Comparison of ENCODE assay signal across 8 cellular contexts in the genomic region with DNA sequence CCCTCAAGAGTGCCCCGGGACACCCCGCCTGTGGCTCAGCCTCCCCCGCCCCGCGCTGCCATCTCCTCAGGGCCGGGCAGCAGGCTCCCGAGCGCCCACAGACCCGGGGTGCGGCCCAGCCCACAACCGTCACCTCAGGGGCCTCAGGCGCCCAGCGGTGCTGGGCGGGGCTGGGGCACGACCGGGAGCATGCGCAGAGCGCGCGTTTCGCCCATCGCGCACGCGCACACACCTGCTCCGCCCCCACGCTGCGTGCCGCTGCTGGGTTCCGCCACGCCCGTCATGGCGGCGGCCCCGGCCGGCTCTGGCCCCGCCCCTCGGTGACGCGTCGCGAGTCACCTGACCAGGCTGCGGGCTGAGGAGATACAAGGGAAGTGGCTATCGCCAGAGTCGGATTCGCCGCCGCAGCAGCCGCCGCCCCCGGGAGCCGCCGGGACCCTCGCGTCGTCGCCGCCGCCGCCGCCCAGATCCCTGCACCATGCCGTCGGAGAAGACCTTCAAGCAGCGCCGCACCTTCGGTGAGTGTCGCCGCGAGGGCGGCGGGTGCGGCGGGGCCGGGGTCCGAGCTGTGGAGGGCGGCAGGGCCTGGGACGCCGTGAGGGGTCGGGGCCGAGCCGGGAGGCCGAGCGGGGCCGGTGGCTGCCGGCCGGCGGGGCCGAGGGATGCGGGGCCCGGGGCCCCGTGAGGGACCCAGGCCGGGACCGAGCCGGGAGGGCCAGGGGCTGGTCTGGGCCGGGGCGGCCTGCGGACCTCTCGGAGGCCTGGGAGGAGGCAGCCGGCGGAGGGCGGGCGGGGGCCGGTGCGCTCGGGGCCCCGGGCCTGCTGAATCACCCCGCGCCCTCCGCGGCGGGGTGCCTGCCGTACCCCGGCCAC.
DNase-seq lines count a peak whose midpoint lies in the region; ATAC-seq and TF ChIP-seq lines count a peak whose summit lies in the region.

A gene (plus strand): TSS at position 387 of the 873 bp plus-strand sequence. CDS start 92 bp downstream, at position 479.

- DNase-seq in AG09309 (ENCODE audit: low read depth) (peak; percentile 81), NCI-H446 (lab: John Stamatoyannopoulos, UW) (peak; percentile 69 to 94), islet precursor cell (peak; percentile 98)
- DNase-seq in activated CD4-positive, CD25-positive, alpha-beta regulatory T cell treated with anti-CD3 and anti-CD28 coated beads, Interleukin-2, amount 50 U/mL, for 16 hours (ENCODE audit: low read depth, low spot score): peak; percentile 92
- DNase-seq in central memory CD4-positive, alpha-beta T cell: peak; percentile 99
- peak; percentile 98 for DNase-seq in stimulated activated CD4-positive, alpha-beta T cell treated with anti-CD3 and anti-CD28 coated beads, Interleukin-12 subunit alpha, Interleukin-12 subunit beta, amount 100 ng/mL, for 4 hours

- ATAC-seq in GM19025 (IDR thresholded peaks at IDR 0.05; ENCODE audit: low read depth, unreplicated experiment) (peak; percentile 60), HG03280 (IDR thresholded peaks at IDR 0.05; ENCODE audit: unreplicated experiment) (peak; percentile 73)

- H3K4me3 ChIP-seq in AG09309 (ENCODE audit: control insufficient read depth, low read depth, low read length): peak within 1 kb of the TSS; percentile 73

- TF ChIP-seq CTCF in AG09309 (IDR thresholded peaks at IDR 0.05; ENCODE audit: control insufficient read depth, insufficient read depth, low read depth, low read length, missing control alignments): no peak

Comparison
In these comparisons a context has a peak if more than half of its experiments do, and no peak if none do; other contexts are left out.
1. Peak in every context shown above with its lines: DNase-seq, ATAC-seq and H3K4me3 ChIP-seq.